ENCODE assay signal across 1 cellular context in genomic region chr17:41882756-41883155, GRCh38.
TF ChIP-seq lines count a peak whose summit lies in the region.

No MANE protein-coding gene starts in this region.

TF ChIP-seq in WTC11, 78 proteins besides CTCF, POLR2A, EP300 and RAD21 (continued from another document):
- TF ChIP-seq ZSCAN18 (CRISPR knock-in tag; IDR thresholded peaks at IDR 0.05) (no peak), NFE2L1 (CRISPR knock-in tag; IDR thresholded peaks at IDR 0.05) (no peak), ZNF219 (CRISPR knock-in tag; IDR thresholded peaks at IDR 0.05; ENCODE audit: borderline replicate concordance) (no peak), HMGXB4 (CRISPR knock-in tag; IDR thresholded peaks at IDR 0.05) (no peak), CREB1 (CRISPR knock-in tag; IDR thresholded peaks at IDR 0.05) (no peak), ZNF512 (CRISPR knock-in tag; IDR thresholded peaks at IDR 0.05; ENCODE audit: borderline replicate concordance) (no peak)
